ENCODE assay signal across 3 cellular contexts in genomic region chr2:232951181-232951580, GRCh38.
TF ChIP-seq lines count a peak whose summit lies in the region.

No MANE protein-coding gene starts in this region.

TF ChIP-seq in A549, 52 proteins besides CTCF, POLR2A, EP300 and RAD21:
- TF ChIP-seq ATOH8 (CRISPR knock-in tag; IDR thresholded peaks at IDR 0.05; ENCODE audit: low read depth), result no peak
- TF ChIP-seq JUNB (IDR thresholded peaks at IDR 0.05), result no peak
- TF ChIP-seq CBX8 (IDR thresholded peaks at IDR 0.05), result no peak
- no peak for TF ChIP-seq NPAS2 (CRISPR knock-in tag; IDR thresholded peaks at IDR 0.05; ENCODE audit: borderline replicate concordance)
- no peak for TF ChIP-seq FOSL2 (IDR thresholded peaks at IDR 0.05)
- no peak for TF ChIP-seq FOSL2 (CRISPR knock-in tag; IDR thresholded peaks at IDR 0.05)
- no peak for TF ChIP-seq SREBF2 (IDR thresholded peaks at IDR 0.05)

TF ChIP-seq in HCT116, 20 proteins besides CTCF, POLR2A, EP300 and RAD21 (continued from another document):
- TF ChIP-seq ATF3 (IDR thresholded peaks at IDR 0.05) (no peak), TCF7L2 (IDR thresholded peaks at IDR 0.05; ENCODE audit: borderline replicate concordance, extremely low read depth, insufficient read depth, insufficient read length) (no peak), ZBTB33 (IDR thresholded peaks at IDR 0.05; ENCODE audit: extremely low read depth, insufficient replicate concordance, low read length) (no peak), CEBPB (IDR thresholded peaks at IDR 0.05; ENCODE audit: low read depth) (no peak), SRF (IDR thresholded peaks at IDR 0.05; ENCODE audit: low read depth) (no peak), SP1 (IDR thresholded peaks at IDR 0.05; ENCODE audit: low read depth) (no peak), SIN3A (IDR thresholded peaks at IDR 0.05; ENCODE audit: low read depth) (no peak), EZH2 (IDR thresholded peaks at IDR 0.05) (no peak), EGR1 (IDR thresholded peaks at IDR 0.05; ENCODE audit: low read depth) (no peak), FOSL1 (IDR thresholded peaks at IDR 0.05; ENCODE audit: low read depth) (no peak), ZNF274 (IDR thresholded peaks at IDR 0.05; ENCODE audit: low read depth, low read length) (no peak), POLR2AphosphoS5 (IDR thresholded peaks at IDR 0.05; ENCODE audit: low read depth, low read length) (no peak), JUND (IDR thresholded peaks at IDR 0.05) (no peak)
TF ChIP-seq in HCT116: peak in this region for 0.

TF ChIP-seq in neural cell, 6 proteins besides CTCF, POLR2A, EP300 and RAD21 (continued from another document):
- no peak for TF ChIP-seq EZH2 (IDR thresholded peaks at IDR 0.05; ENCODE audit: borderline replicate concordance, insufficient read depth, low read length, poor library complexity, severe bottlenecking)
- TF ChIP-seq MXI1 (conservative IDR thresholded peaks at IDR 0.05; ENCODE audit: poor library complexity, severe bottlenecking), result no peak
- TF ChIP-seq REST (IDR thresholded peaks at IDR 0.05; ENCODE audit: borderline replicate concordance), result no peak
- TF ChIP-seq POLR2AphosphoS5 (IDR thresholded peaks at IDR 0.05), result no peak
TF ChIP-seq in neural cell: peak in this region for 0.
